20 cellular contexts compared by ENCODE assay signal in the genomic region with DNA sequence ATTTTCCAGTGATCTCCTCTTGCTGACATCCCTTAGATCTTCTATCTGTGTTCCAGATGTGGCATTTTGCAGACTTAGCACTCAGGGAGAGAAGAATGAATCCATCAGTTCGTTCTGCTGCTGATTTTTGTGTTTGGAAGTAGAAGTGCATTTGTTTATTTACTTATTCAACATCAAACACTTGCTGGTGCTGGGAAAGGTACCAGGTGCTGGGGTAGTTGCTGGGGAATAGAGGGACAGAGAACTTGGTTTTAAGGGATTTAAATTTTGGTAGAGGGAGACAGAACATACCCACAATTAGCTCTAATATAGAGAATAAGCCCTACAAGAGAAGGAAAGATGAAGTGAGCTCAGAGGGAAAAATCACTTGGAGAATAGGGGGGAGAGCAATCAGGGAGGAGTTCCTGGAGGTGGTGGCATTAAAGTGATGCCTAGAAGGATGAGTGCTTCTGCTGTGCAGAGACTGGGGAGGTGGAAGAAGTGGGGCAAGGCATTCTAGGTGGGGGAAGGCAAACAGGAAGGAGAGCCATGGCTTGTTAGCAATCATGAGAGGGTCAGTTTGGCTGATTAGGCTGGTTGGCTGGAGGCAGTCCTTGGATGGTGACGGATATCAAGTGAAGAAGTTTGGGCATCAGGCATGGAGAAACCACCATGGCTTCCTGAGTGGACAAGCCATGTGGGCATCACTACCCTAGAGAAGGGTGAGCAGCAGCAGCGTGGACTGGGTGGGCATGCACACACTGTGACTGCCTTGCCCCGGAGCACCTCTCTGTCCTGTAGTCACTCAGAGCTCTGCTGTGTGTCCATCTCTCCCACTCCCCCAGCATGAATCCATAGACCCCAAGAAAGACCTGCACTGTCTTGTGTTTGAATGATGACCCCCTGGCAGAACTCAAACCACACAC.
DNase-seq lines count a peak whose midpoint lies in the region; ATAC-seq and TF ChIP-seq lines count a peak whose summit lies in the region.
"Had no signal": no experiment of that assay in that cellular context is flagged by ENCODE, and none has a peak within 500 bp of the region (broad histone marks: within the 10 kb centered on the region; RNA-seq: fewer than 3 reads in every experiment).

No MANE protein-coding gene starts in this region.

- H3K4me3 ChIP-seq in Caco-2 (ENCODE audit: low read depth, low read length) = no peak overlapping the region
- no peak overlapping the region for H3K4me3 ChIP-seq in PC-9
- no peak overlapping the region for H3K4me3 ChIP-seq in neural progenitor cell
- H3K4me3 ChIP-seq: GM23248, SJCRH30 had no signal

- H3K27me3 ChIP-seq in Caco-2 (replicated peaks; ENCODE audit: control insufficient read depth, insufficient read depth, low read length) = no peaks in the 10 kb centered on the region
- H3K27me3 ChIP-seq in PC-9 (ENCODE audit: insufficient read depth, low read depth) = no peaks in the 10 kb centered on the region
- peaks cover 4% of the 10 kb centered on the region for H3K27me3 ChIP-seq in neural progenitor cell
- H3K27me3 ChIP-seq: SJCRH30 had no signal

- H4K20me1 ChIP-seq in PC-9 (ENCODE audit: insufficient read depth) (no peaks in the 10 kb centered on the region), neural progenitor cell (ENCODE audit: low read depth) (no peaks in the 10 kb centered on the region)

- H3K4me2 ChIP-seq in PC-9 (peak overlapping the region; percentile 69), neural progenitor cell (no peak overlapping the region)

- TF ChIP-seq CTCF in Caco-2 (IDR thresholded peaks at IDR 0.05; ENCODE audit: insufficient read depth in 1 of 2, low read depth in 1 of 2, low read length in 1 of 2, severe bottlenecking in 1 of 2, unreplicated experiment in 1 of 2) = no peak
- no peak for TF ChIP-seq CTCF in PC-9 (conservative IDR thresholded peaks at IDR 0.05)
- TF ChIP-seq CTCF in endothelial cell (IDR thresholded peaks at IDR 0.05; ENCODE audit: unreplicated experiment) = no peak
- no peak for TF ChIP-seq CTCF in neural progenitor cell (IDR thresholded peaks at IDR 0.05)

- H3F3A ChIP-seq in PC-9 (ENCODE audit: insufficient read depth, low read depth) = peaks cover 28% of the 10 kb centered on the region; the same call in 1 of the 2 replicates
- H3F3A ChIP-seq in neural progenitor cell (ENCODE audit: low read depth) = peaks cover 47% of the 10 kb centered on the region

- H3K79me2 ChIP-seq in PC-9 (ENCODE audit: low read depth) (no peaks in the 10 kb centered on the region), neural progenitor cell (ENCODE audit: low read depth) (no peaks in the 10 kb centered on the region)

- H3K27ac ChIP-seq in PC-9 (peak overlapping the region; percentile 87), neural progenitor cell (no peak overlapping the region)
- H3K27ac ChIP-seq: GM23248, SJCRH30 had no signal

- no peak for DNase-seq in Caco-2
- DNase-seq in PC-9 = no peak
- no peak for DNase-seq in endothelial cell (ENCODE audit: low spot score)
- DNase-seq in neural progenitor cell (ENCODE audit: low spot score) = no peak
- DNase-seq in germinal center (ENCODE audit: low spot score) = no peak
- no peak for DNase-seq in activated CD8-positive, alpha-beta memory T cell treated with anti-CD3 and anti-CD28 coated beads, Interleukin-2, amount 10 ng/mL, durations not matched to agents 7 days and 5 days
- DNase-seq in NCI-H2029 (lab: John Stamatoyannopoulos, UW) = no peak
- DNase-seq: C1 segment of cervical spinal cord, DMS 273 treated with DMSO at 0.1 percent for 48 hours, GDM1, GM23248, MM.1S, NCI-H1092, NCI-H146, NCI-H2081, NCI-H2171 treated with DMSO at 0.1 percent for 48 hours, NCI-H510A had no signal

- no peak overlapping the region for H3K4me3 Mint-ChIP-seq in Caco-2 (ENCODE audit: unreplicated experiment)
- peak overlapping the region; percentile 28 for H3K4me3 Mint-ChIP-seq in endothelial cell (ENCODE audit: unreplicated experiment)
- H3K4me3 Mint-ChIP-seq in neural progenitor cell = peak overlapping the region; percentile 9
- no peak overlapping the region for H3K4me3 Mint-ChIP-seq in activated CD8-positive, alpha-beta memory T cell treated with anti-CD3 and anti-CD28 coated beads, Interleukin-2, amount 10 ng/mL, durations not matched to agents 7 days and 5 days

- H3K9me3 ChIP-seq in Caco-2 (no peaks in the 10 kb centered on the region), PC-9 (ENCODE audit: insufficient read depth, low read depth) (no peaks in the 10 kb centered on the region), neural progenitor cell (ENCODE audit: low read depth) (no peaks in the 10 kb centered on the region)
- H3K9me3 ChIP-seq: SJCRH30 had no signal

- H3K9me3 Mint-ChIP-seq in Caco-2 (ENCODE audit: unreplicated experiment) (peaks cover 2% of the 10 kb centered on the region), endothelial cell (ENCODE audit: unreplicated experiment) (no peaks in the 10 kb centered on the region), neural progenitor cell (no peaks in the 10 kb centered on the region)
- no peaks in the 10 kb centered on the region for H3K9me3 Mint-ChIP-seq in activated CD8-positive, alpha-beta memory T cell treated with anti-CD3 and anti-CD28 coated beads, Interleukin-2, amount 10 ng/mL, durations not matched to agents 7 days and 5 days (ENCODE audit: low read depth)

- POLR2A ChIA-PET in Caco-2 (lab: Charles Lee) = no interaction called here
- POLR2A ChIA-PET in PC-9 (lab: Charles Lee; ENCODE audit: unreplicated experiment) = interaction anchor here (0.5 kb wide), 1 partner anchor 63 kb away, joined by 3 read pairs; no protein-coding TSS in a partner anchor

- CTCF ChIA-PET in Caco-2 (lab: Charles Lee) (no interaction called here), PC-9 (lab: Charles Lee) (interaction anchor here (0.5 to 0.9 kb wide), 2 partner anchors 82 to 341 kb away, joined by 3 to 13 read pairs; no protein-coding TSS in a partner anchor)
- CTCF ChIA-PET in activated CD8-positive, alpha-beta memory T cell treated with anti-CD3 and anti-CD28 coated beads, Interleukin-2, amount 10 ng/mL, durations not matched to agents 7 days and 5 days (lab: Charles Lee) = no interaction called here

- no peak for ATAC-seq in GM21529 (IDR thresholded peaks at IDR 0.05; ENCODE audit: unreplicated experiment)
- ATAC-seq in activated CD8-positive, alpha-beta memory T cell treated with anti-CD3 and anti-CD28 coated beads, Interleukin-2, amount 10 ng/mL, durations not matched to agents 7 days and 5 days = no peak
- ATAC-seq: Panc1 had no signal

- H3K9me2 ChIP-seq in PC-9 (ENCODE audit: insufficient read depth) = no peaks in the 10 kb centered on the region

- H3K27me3 Mint-ChIP-seq in Caco-2 (ENCODE audit: insufficient read depth, unreplicated experiment) = no peaks in the 10 kb centered on the region
- peaks cover 1% of the 10 kb centered on the region for H3K27me3 Mint-ChIP-seq in endothelial cell (ENCODE audit: unreplicated experiment)
- H3K27me3 Mint-ChIP-seq in neural progenitor cell (ENCODE audit: insufficient read depth, low read depth) = peaks cover 59% of the 10 kb centered on the region
- H3K27me3 Mint-ChIP-seq in activated CD8-positive, alpha-beta memory T cell treated with anti-CD3 and anti-CD28 coated beads, Interleukin-2, amount 10 ng/mL, durations not matched to agents 7 days and 5 days = peaks cover 43% of the 10 kb centered on the region

- H2AFZ ChIP-seq in PC-9 = no peak overlapping the region
- no peak overlapping the region for H2AFZ ChIP-seq in neural progenitor cell (replicated peaks)
- H2AFZ ChIP-seq: GM23248 had no signal

- peaks cover 61% of the 10 kb centered on the region for H3K4me1 ChIP-seq in Caco-2
- peaks cover 28% of the 10 kb centered on the region for H3K4me1 ChIP-seq in PC-9 (replicated peaks; ENCODE audit: insufficient read depth)
- peaks cover 59% of the 10 kb centered on the region for H3K4me1 ChIP-seq in neural progenitor cell

- no peaks in the 10 kb centered on the region for H3K36me3 Mint-ChIP-seq in Caco-2 (ENCODE audit: insufficient read depth, unreplicated experiment)
- H3K36me3 Mint-ChIP-seq in endothelial cell (ENCODE audit: low read depth, unreplicated experiment) = no peaks in the 10 kb centered on the region
- H3K36me3 Mint-ChIP-seq in neural progenitor cell = no peaks in the 10 kb centered on the region
- no peaks in the 10 kb centered on the region for H3K36me3 Mint-ChIP-seq in activated CD8-positive, alpha-beta memory T cell treated with anti-CD3 and anti-CD28 coated beads, Interleukin-2, amount 10 ng/mL, durations not matched to agents 7 days and 5 days

- no TSS peak for BruUV-seq in Caco-2 (replicated peaks; lab: Mats Ljungman, UMichigan)
- no TSS peak for BruUV-seq in PC-9 (replicated peaks; lab: Mats Ljungman, UMichigan)

- H3K36me3 ChIP-seq in Caco-2 (ENCODE audit: control insufficient read depth, insufficient read depth, low read length) (no peaks in the 10 kb centered on the region), PC-9 (ENCODE audit: low read depth) (no peaks in the 10 kb centered on the region), neural progenitor cell (no peaks in the 10 kb centered on the region)
- H3K36me3 ChIP-seq: SJCRH30 had no signal

- no peak overlapping the region for H3K9ac ChIP-seq in neural progenitor cell
- H3K9ac ChIP-seq: GM23248 had no signal

- H3K27ac Mint-ChIP-seq in Caco-2 (ENCODE audit: unreplicated experiment) (peak overlapping the region; percentile 76), endothelial cell (ENCODE audit: unreplicated experiment) (no peak overlapping the region), neural progenitor cell (no peak overlapping the region)
- no peak overlapping the region for H3K27ac Mint-ChIP-seq in activated CD8-positive, alpha-beta memory T cell treated with anti-CD3 and anti-CD28 coated beads, Interleukin-2, amount 10 ng/mL, durations not matched to agents 7 days and 5 days

- intact Hi-C loops in Caco-2 (cut with micrococcal nuclease; ENCODE audit: unreplicated experiment) (no loop called here), PC-9 (cut with micrococcal nuclease; ENCODE audit: unreplicated experiment) (loop anchor here (2.0 kb wide), 1 partner anchor 60 kb away; no protein-coding TSS in a partner anchor)

- H3K4me1 Mint-ChIP-seq in Caco-2 (ENCODE audit: low read depth, unreplicated experiment) (peaks cover 63% of the 10 kb centered on the region), endothelial cell (ENCODE audit: unreplicated experiment) (peaks cover 58% of the 10 kb centered on the region), neural progenitor cell (peaks cover 50% of the 10 kb centered on the region)
- H3K4me1 Mint-ChIP-seq in activated CD8-positive, alpha-beta memory T cell treated with anti-CD3 and anti-CD28 coated beads, Interleukin-2, amount 10 ng/mL, durations not matched to agents 7 days and 5 days = no peaks in the 10 kb centered on the region

Comparison
In these comparisons a context has a peak if more than half of its experiments do, and no peak if none do; other contexts are left out.
1. H3K4me3 Mint-ChIP-seq: peak in endothelial cell (single experiment) and neural progenitor cell (single experiment); none in Caco-2 (single experiment) and activated CD8-positive, alpha-beta memory T cell treated with anti-CD3 and anti-CD28 coated beads, Interleukin-2, amount 10 ng/mL, durations not matched to agents 7 days and 5 days (single experiment).